ENCODE assay signal across 12 cellular contexts in the genomic region with DNA sequence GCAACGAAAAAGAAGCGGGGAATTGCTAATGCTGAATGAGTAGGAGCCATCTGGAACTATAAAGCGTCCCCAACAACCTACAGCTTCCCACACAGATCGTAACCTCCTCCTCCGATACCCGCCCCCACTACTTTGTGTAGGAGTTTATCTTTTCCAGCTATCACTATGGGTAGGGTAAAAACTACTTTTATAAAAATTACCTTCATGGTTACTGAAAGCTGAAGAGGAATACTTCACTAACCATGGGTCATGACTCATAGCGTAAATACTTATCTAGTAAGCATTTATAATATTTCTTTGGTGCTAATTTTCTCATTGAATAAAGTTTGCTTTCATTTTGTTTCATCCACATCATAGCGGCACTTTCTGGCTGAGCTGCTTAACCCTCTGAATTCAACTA.
DNase-seq lines count a peak whose midpoint lies in the region; ATAC-seq and TF ChIP-seq lines count a peak whose summit lies in the region.
"Had no signal": no experiment of that assay in that cellular context is flagged by ENCODE, and none has a peak within 500 bp of the region (broad histone marks: within the 10 kb centered on the region; RNA-seq: fewer than 3 reads in every experiment).

No MANE protein-coding gene starts in this region.

- peak overlapping the region in 1 of 2 donors; percentile 65 for H3K27ac Mint-ChIP-seq in natural killer cell treated with Interleukin-12 subunit alpha and Interleukin-12 subunit beta and Interleukin-15 and Interleukin-18, amount 100 ng/mL, for 72 hours
- no peak overlapping the region for H3K27ac Mint-ChIP-seq in natural killer cell
- no peak overlapping the region for H3K27ac Mint-ChIP-seq in activated naive CD4-positive, alpha-beta T cell treated with anti-CD3 and anti-CD28 coated beads, Interleukin-2, amount 10 ng/mL, durations not matched to agents 7 days and 5 days

- peak overlapping the region; percentile 72 for H3K4me3 Mint-ChIP-seq in natural killer cell treated with Interleukin-12 subunit alpha and Interleukin-12 subunit beta and Interleukin-15 and Interleukin-18, amount 100 ng/mL, for 72 hours
- H3K4me3 Mint-ChIP-seq in natural killer cell = no peak overlapping the region
- peak overlapping the region; percentile 36 for H3K4me3 Mint-ChIP-seq in activated naive CD4-positive, alpha-beta T cell treated with anti-CD3 and anti-CD28 coated beads, Interleukin-2, amount 10 ng/mL, durations not matched to agents 7 days and 5 days

- ATAC-seq in natural killer cell treated with Interleukin-12 subunit alpha and Interleukin-12 subunit beta and Interleukin-15 and Interleukin-18, amount 100 ng/mL, for 72 hours = peak in 1 of 2 donors; percentile 66
- no peak for ATAC-seq in natural killer cell
- ATAC-seq in HG02884 (IDR thresholded peaks at IDR 0.05; ENCODE audit: unreplicated experiment) = peak; percentile 77

- CTCF ChIA-PET in activated naive CD4-positive, alpha-beta T cell treated with anti-CD3 and anti-CD28 coated beads, Interleukin-2, amount 10 ng/mL, durations not matched to agents 7 days and 5 days (lab: Charles Lee) = interaction anchor here (1.0 to 1.8 kb wide), 6 partner anchors 10 to 53 kb away, joined by 3 to 10 read pairs (median 4); no protein-coding TSS in a partner anchor

- no peaks in the 10 kb centered on the region for H3K36me3 Mint-ChIP-seq in natural killer cell treated with Interleukin-12 subunit alpha and Interleukin-12 subunit beta and Interleukin-15 and Interleukin-18, amount 100 ng/mL, for 72 hours
- H3K36me3 Mint-ChIP-seq in natural killer cell = no peaks in the 10 kb centered on the region
- H3K36me3 Mint-ChIP-seq in activated naive CD4-positive, alpha-beta T cell treated with anti-CD3 and anti-CD28 coated beads, Interleukin-2, amount 10 ng/mL, durations not matched to agents 7 days and 5 days = no peaks in the 10 kb centered on the region

- DNase-seq in natural killer cell treated with Interleukin-12 subunit alpha and Interleukin-12 subunit beta and Interleukin-15 and Interleukin-18, amount 100 ng/mL, for 72 hours (ENCODE audit: low spot score) = no peak
- DNase-seq in natural killer cell = no peak
- no peak for DNase-seq in activated naive CD4-positive, alpha-beta T cell treated with anti-CD3 and anti-CD28 coated beads, Interleukin-2, amount 10 ng/mL, durations not matched to agents 7 days and 5 days
- peak in 2 of 3 experiments; percentile 15 to 17 for DNase-seq in stimulated activated CD4-positive, alpha-beta T cell treated with anti-CD3 and anti-CD28 coated beads, TNF-alpha, amount 100 ng/mL, for 4 hours (ENCODE audit: low read depth in 3 of 3)
- no peak for DNase-seq in DMS153 treated with DMSO at 0.1 percent for 48 hours (lab: John Stamatoyannopoulos, UW; ENCODE audit: unreplicated experiment)
- no peak for DNase-seq in NCI-H2107 treated with DMSO at 0.1 percent for 48 hours (lab: John Stamatoyannopoulos, UW; ENCODE audit: unreplicated experiment)
- no peak for DNase-seq in superior temporal gyrus (ENCODE audit: extremely low spot score)
- DNase-seq: BE2C, Karpas-422, NCI-H510A, T-helper 9 cell had no signal

- intact Hi-C loops in natural killer cell (cut with micrococcal nuclease) = no loop called here

- H3K4me1 Mint-ChIP-seq in natural killer cell treated with Interleukin-12 subunit alpha and Interleukin-12 subunit beta and Interleukin-15 and Interleukin-18, amount 100 ng/mL, for 72 hours (ENCODE audit: low read depth in 2 of 2) = peaks cover 0 to 11% of the 10 kb centered on the region in 2 donors
- no peaks in the 10 kb centered on the region for H3K4me1 Mint-ChIP-seq in natural killer cell
- H3K4me1 Mint-ChIP-seq in activated naive CD4-positive, alpha-beta T cell treated with anti-CD3 and anti-CD28 coated beads, Interleukin-2, amount 10 ng/mL, durations not matched to agents 7 days and 5 days = peaks cover 4% of the 10 kb centered on the region

- TF ChIP-seq CTCF in natural killer cell (IDR thresholded peaks at IDR 0.05) = no peak

- peaks cover 0 to 6% of the 10 kb centered on the region in 2 donors for H3K27me3 Mint-ChIP-seq in natural killer cell treated with Interleukin-12 subunit alpha and Interleukin-12 subunit beta and Interleukin-15 and Interleukin-18, amount 100 ng/mL, for 72 hours
- H3K27me3 Mint-ChIP-seq in natural killer cell (ENCODE audit: low read depth in 2 of 2) = peaks cover 0 to 3% of the 10 kb centered on the region in 2 donors
- H3K27me3 Mint-ChIP-seq in activated naive CD4-positive, alpha-beta T cell treated with anti-CD3 and anti-CD28 coated beads, Interleukin-2, amount 10 ng/mL, durations not matched to agents 7 days and 5 days = no peaks in the 10 kb centered on the region

- H3K9me3 Mint-ChIP-seq in natural killer cell treated with Interleukin-12 subunit alpha and Interleukin-12 subunit beta and Interleukin-15 and Interleukin-18, amount 100 ng/mL, for 72 hours = no peaks in the 10 kb centered on the region
- no peaks in the 10 kb centered on the region for H3K9me3 Mint-ChIP-seq in natural killer cell
- H3K9me3 Mint-ChIP-seq in activated naive CD4-positive, alpha-beta T cell treated with anti-CD3 and anti-CD28 coated beads, Interleukin-2, amount 10 ng/mL, durations not matched to agents 7 days and 5 days = no peaks in the 10 kb centered on the region

Comparison
In these comparisons a context has a peak if more than half of its experiments do, and no peak if none do; other contexts are left out.
1. DNase-seq: peak in stimulated activated CD4-positive, alpha-beta T cell treated with anti-CD3 and anti-CD28 coated beads, TNF-alpha, amount 100 ng/mL, for 4 hours (2 of 3); none in natural killer cell treated with Interleukin-12 subunit alpha and Interleukin-12 subunit beta and Interleukin-15 and Interleukin-18, amount 100 ng/mL, for 72 hours (single experiment), natural killer cell (single experiment), activated naive CD4-positive, alpha-beta T cell treated with anti-CD3 and anti-CD28 coated beads, Interleukin-2, amount 10 ng/mL, durations not matched to agents 7 days and 5 days (single experiment), DMS153 treated with DMSO at 0.1 percent for 48 hours (single experiment), NCI-H2107 treated with DMSO at 0.1 percent for 48 hours (single experiment) and superior temporal gyrus (single experiment).